Comparison of ENCODE assay signal across 1 cellular context in the genomic region with DNA sequence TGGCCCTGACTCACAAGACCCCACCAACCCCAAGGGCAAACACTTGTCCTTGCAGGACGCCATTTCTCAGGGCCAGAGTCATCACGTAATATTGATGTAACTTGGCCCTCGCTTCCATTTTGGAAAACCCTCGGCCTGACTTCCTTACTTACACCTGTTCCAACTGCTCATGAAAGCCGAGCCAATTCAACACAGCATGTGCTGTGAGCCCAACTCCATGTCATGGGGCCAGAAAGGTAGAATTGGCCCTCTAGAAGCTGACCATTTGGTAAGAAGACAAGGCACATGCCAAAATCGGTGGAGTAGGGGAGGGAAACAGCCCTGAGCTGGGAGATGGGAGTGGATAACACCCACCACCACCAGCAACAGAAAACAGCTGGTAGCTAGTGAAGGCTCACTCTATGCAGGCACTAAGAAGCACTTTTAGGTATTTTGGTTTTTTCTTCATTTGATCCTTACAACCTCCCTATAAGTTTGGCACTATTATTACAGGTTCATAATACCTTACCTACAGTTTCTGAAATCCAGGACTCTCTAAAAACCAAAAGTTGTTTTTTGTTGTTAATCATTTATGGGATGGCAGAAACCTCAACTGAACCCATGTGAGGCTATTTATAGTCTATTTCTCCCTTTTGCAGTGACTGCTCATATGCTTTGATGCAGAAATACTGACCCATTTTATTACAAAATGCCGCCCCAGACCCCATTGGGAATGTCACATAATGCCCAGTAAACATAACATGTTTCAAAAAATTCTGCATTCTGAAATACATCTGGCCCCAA.
TF ChIP-seq lines count a peak whose summit lies in the region.

No MANE protein-coding gene starts in this region.

TF ChIP-seq in K562, 482 proteins besides CTCF, POLR2A, EP300 and RAD21 (continued from another document):
- no peak for TF ChIP-seq ZC3H11A (IDR thresholded peaks at IDR 0.05; ENCODE audit: low read depth, low read length)
- no peak for TF ChIP-seq DDX20 (tag; IDR thresholded peaks at IDR 0.05; ENCODE audit: low read depth)
- TF ChIP-seq, protein P1, sequence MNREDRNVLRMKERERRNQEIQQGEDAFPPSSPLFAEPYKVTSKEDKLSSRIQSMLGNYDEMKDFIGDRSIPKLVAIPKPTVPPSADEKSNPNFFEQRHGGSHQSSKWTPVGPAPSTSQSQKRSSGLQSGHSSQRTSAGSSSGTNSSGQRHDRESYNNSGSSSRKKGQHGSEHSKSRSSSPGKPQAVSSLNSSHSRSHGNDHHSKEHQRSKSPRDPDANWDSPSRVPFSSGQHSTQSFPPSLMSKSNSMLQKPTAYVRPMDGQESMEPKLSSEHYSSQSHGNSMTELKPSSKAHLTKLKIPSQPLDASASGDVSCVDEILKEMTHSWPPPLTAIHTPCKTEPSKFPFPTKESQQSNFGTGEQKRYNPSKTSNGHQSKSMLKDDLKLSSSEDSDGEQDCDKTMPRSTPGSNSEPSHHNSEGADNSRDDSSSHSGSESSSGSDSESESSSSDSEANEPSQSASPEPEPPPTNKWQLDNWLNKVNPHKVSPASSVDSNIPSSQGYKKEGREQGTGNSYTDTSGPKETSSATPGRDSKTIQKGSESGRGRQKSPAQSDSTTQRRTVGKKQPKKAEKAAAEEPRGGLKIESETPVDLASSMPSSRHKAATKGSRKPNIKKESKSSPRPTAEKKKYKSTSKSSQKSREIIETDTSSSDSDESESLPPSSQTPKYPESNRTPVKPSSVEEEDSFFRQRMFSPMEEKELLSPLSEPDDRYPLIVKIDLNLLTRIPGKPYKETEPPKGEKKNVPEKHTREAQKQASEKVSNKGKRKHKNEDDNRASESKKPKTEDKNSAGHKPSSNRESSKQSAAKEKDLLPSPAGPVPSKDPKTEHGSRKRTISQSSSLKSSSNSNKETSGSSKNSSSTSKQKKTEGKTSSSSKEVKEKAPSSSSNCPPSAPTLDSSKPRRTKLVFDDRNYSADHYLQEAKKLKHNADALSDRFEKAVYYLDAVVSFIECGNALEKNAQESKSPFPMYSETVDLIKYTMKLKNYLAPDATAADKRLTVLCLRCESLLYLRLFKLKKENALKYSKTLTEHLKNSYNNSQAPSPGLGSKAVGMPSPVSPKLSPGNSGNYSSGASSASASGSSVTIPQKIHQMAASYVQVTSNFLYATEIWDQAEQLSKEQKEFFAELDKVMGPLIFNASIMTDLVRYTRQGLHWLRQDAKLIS (CRISPR knock-in tag; IDR thresholded peaks at IDR 0.05) = no peak
- no peak for TF ChIP-seq SAP30 (IDR thresholded peaks at IDR 0.05; ENCODE audit: borderline replicate concordance, insufficient read depth, low read depth, low read length, poor library complexity, severe bottlenecking)
